ENCODE assay signal across 9 cellular contexts in genomic region chr7:64308019-64308275, GRCh38. TPM values are rescaled to one million over a fixed set of nuclear protein-coding genes. Genes with fewer than 3 reads are reported as not detected.
DNase-seq lines count a peak whose midpoint lies in the region; ATAC-seq and TF ChIP-seq lines count a peak whose summit lies in the region.
"Had no signal": no experiment of that assay in that cellular context is flagged by ENCODE, and none has a peak within 500 bp of the region (broad histone marks: within the 10 kb centered on the region; RNA-seq: fewer than 3 reads in every experiment).

No MANE protein-coding gene starts in this region.

- H3K4me3 Mint-ChIP-seq in CD4-positive, alpha-beta T cell = peak overlapping the region; percentile 98
- peak overlapping the region; percentile 96 for H3K4me3 Mint-ChIP-seq in central memory CD8-positive, alpha-beta T cell
- H3K4me3 Mint-ChIP-seq in natural killer cell treated with Interleukin-12 subunit alpha and Interleukin-12 subunit beta and Interleukin-15 and Interleukin-18, amount 100 ng/mL, for 72 hours = peak overlapping the region; percentile 97
- H3K4me3 Mint-ChIP-seq: neural crest cell had no signal

- H3K27me3 ChIP-seq in CD4-positive, alpha-beta T cell (ENCODE audit: control insufficient read depth, insufficient read depth, low read length) = no peaks in the 10 kb centered on the region

- H3K9me3 Mint-ChIP-seq in CD4-positive, alpha-beta T cell = no peaks in the 10 kb centered on the region
- no peaks in the 10 kb centered on the region for H3K9me3 Mint-ChIP-seq in central memory CD8-positive, alpha-beta T cell
- no peaks in the 10 kb centered on the region for H3K9me3 Mint-ChIP-seq in natural killer cell treated with Interleukin-12 subunit alpha and Interleukin-12 subunit beta and Interleukin-15 and Interleukin-18, amount 100 ng/mL, for 72 hours

- no peaks in the 10 kb centered on the region for H3K36me3 ChIP-seq in KOPT-K1 (ENCODE audit: insufficient read depth, low read length)

- peaks cover 22% of the 10 kb centered on the region for H3K4me1 Mint-ChIP-seq in CD4-positive, alpha-beta T cell (ENCODE audit: low read depth)
- peaks cover 25% of the 10 kb centered on the region for H3K4me1 Mint-ChIP-seq in central memory CD8-positive, alpha-beta T cell
- peaks cover 11 to 18% of the 10 kb centered on the region in 2 donors for H3K4me1 Mint-ChIP-seq in natural killer cell treated with Interleukin-12 subunit alpha and Interleukin-12 subunit beta and Interleukin-15 and Interleukin-18, amount 100 ng/mL, for 72 hours (ENCODE audit: low read depth in 2 of 2)
- H3K4me1 Mint-ChIP-seq: neural crest cell had no signal

- ATAC-seq in CD4-positive, alpha-beta T cell (ENCODE audit: poor library complexity) = no peak
- ATAC-seq in central memory CD8-positive, alpha-beta T cell (replicated peaks; ENCODE audit: extremely low read depth, poor library complexity, severe bottlenecking) = no peak
- ATAC-seq in natural killer cell treated with Interleukin-12 subunit alpha and Interleukin-12 subunit beta and Interleukin-15 and Interleukin-18, amount 100 ng/mL, for 72 hours = no peak
- ATAC-seq in HG03159 (IDR thresholded peaks at IDR 0.05; ENCODE audit: unreplicated experiment) = no peak

- POLR2A ChIA-PET in CD4-positive, alpha-beta T cell (lab: Charles Lee) = interaction anchor here (0.6 to 1.7 kb wide), 12 partner anchors 13 to 1066 kb away, joined by 3 to 31 read pairs (median 11); partner anchors contain the start of genes ERV3-1, ZNF107, ZNF138 and ZNF273

- intact Hi-C loops in CD4-positive, alpha-beta T cell (cut with DNase I, micrococcal nuclease) = loop anchor here in 1 of 2 experiments (5.0 to 10.0 kb wide), 3 partner anchors 694 to 1677 kb away; partner anchors contain the start of genes GUSB and ZNF92

- peak overlapping the region; percentile 96 for H3K27ac Mint-ChIP-seq in CD4-positive, alpha-beta T cell
- H3K27ac Mint-ChIP-seq in central memory CD8-positive, alpha-beta T cell (ENCODE audit: low read depth) = peak overlapping the region; percentile 99
- peak overlapping the region; percentile 91 to 97 for H3K27ac Mint-ChIP-seq in natural killer cell treated with Interleukin-12 subunit alpha and Interleukin-12 subunit beta and Interleukin-15 and Interleukin-18, amount 100 ng/mL, for 72 hours

- H3K9me3 ChIP-seq in CD4-positive, alpha-beta T cell (ENCODE audit: control insufficient read depth, low read length) = no peaks in the 10 kb centered on the region
- H3K9me3 ChIP-seq in KOPT-K1 (ENCODE audit: insufficient read depth, low read length, poor library complexity, severe bottlenecking) = peaks cover 4% of the 10 kb centered on the region

- CTCF ChIA-PET in CD4-positive, alpha-beta T cell (lab: Charles Lee) = interaction anchor here (0.9 kb wide), 1 partner anchor 12 kb away, joined by 3 read pairs; no protein-coding TSS in a partner anchor

- H3K27me3 Mint-ChIP-seq in CD4-positive, alpha-beta T cell = no peaks in the 10 kb centered on the region
- no peaks in the 10 kb centered on the region for H3K27me3 Mint-ChIP-seq in central memory CD8-positive, alpha-beta T cell
- no peaks in the 10 kb centered on the region for H3K27me3 Mint-ChIP-seq in natural killer cell treated with Interleukin-12 subunit alpha and Interleukin-12 subunit beta and Interleukin-15 and Interleukin-18, amount 100 ng/mL, for 72 hours

- TF ChIP-seq CTCF in CD4-positive, alpha-beta T cell (IDR thresholded peaks at IDR 0.05) = no peak

- DNase-seq in CD4-positive, alpha-beta T cell = peak in 1 of 10 experiments; percentile 35
- no peak for DNase-seq in central memory CD8-positive, alpha-beta T cell (ENCODE audit: low spot score in 2 of 2)
- no peak for DNase-seq in natural killer cell treated with Interleukin-12 subunit alpha and Interleukin-12 subunit beta and Interleukin-15 and Interleukin-18, amount 100 ng/mL, for 72 hours (ENCODE audit: low spot score)
- DNase-seq in NCI-H510A treated with DMSO at 0.1 percent for 48 hours (lab: John Stamatoyannopoulos, UW) (no peak), AML-193 (lab: John Stamatoyannopoulos, UW) (no peak), AG08395 (ENCODE audit: low spot score) (no peak)

- peak overlapping the region; percentile 83 for H3K27ac ChIP-seq in CD4-positive, alpha-beta T cell (ENCODE audit: low read depth, low read length)
- H3K27ac ChIP-seq in KOPT-K1 (ENCODE audit: low read depth, low read length, poor library complexity, severe bottlenecking) = peak overlapping the region; percentile 69

- peaks cover 11% of the 10 kb centered on the region for H3K36me3 Mint-ChIP-seq in CD4-positive, alpha-beta T cell (ENCODE audit: low read depth)
- peaks cover 9% of the 10 kb centered on the region for H3K36me3 Mint-ChIP-seq in central memory CD8-positive, alpha-beta T cell (ENCODE audit: insufficient read depth)
- no peaks in the 10 kb centered on the region for H3K36me3 Mint-ChIP-seq in natural killer cell treated with Interleukin-12 subunit alpha and Interleukin-12 subunit beta and Interleukin-15 and Interleukin-18, amount 100 ng/mL, for 72 hours

RNA-seq across cellular contexts. Expression of gene ZNF736, which starts 5.8 kb away (rescaled TPM):
- total RNA-seq in CD4-positive, alpha-beta T cell = 10 to 100 TPM; 29.9 to 30.8 TPM
- total RNA-seq in natural killer cell treated with Interleukin-12 subunit alpha and Interleukin-12 subunit beta and Interleukin-15 and Interleukin-18, amount 100 ng/mL, for 72 hours = 10 to 100 TPM; 17.7 to 23.9 TPM
- total RNA-seq: neural crest cell had no signal
